ENCODE assay signal across 1 cellular context in the genomic region with DNA sequence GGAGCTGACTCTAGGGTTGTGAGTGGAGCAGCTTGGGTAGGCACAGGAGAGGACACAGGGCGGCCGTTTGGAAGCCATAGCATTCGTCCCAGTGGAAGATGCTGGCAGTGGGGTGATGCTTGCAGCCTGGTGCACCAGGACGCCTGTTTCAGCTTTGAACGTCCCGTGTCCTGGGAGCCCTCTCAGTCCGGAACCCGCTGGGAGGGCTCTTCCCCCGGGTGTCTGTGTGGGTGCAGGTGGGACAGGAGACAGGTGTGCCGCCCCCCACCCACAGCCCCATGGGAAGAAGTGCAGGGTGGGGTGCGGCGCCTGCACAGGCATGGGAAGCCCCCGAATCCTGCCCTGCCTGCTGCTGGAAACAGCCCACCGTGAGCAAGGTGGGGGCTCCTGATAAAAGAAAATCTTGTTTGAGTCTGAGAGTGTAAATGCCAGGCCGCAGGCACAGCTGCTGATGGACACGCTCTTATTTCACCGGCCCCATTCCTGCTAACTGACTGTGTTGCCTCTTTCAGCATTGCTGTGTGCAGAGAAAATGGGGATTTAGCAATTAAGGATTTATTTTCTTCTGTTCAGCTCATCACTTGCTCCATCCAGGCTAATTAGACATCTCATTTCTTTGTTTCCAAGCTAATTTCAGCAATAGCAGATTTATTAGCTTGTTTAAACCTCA.
TF ChIP-seq lines count a peak whose summit lies in the region.

No MANE protein-coding gene starts in this region.

TF ChIP-seq in HepG2, 621 proteins besides CTCF, POLR2A, EP300 and RAD21:
- TF ChIP-seq TBX3 (IDR thresholded peaks at IDR 0.05; ENCODE audit: borderline replicate concordance) (no peak), HNRNPUL1 (IDR thresholded peaks at IDR 0.05; ENCODE audit: low read depth, low read length) (no peak), EZH2 (conservative IDR thresholded peaks at IDR 0.05; ENCODE audit: low read depth, low read length) (0 out of 2 replicates have a peak, but pooled peaks have one; percentile 56)
- TF ChIP-seq, protein P1, sequence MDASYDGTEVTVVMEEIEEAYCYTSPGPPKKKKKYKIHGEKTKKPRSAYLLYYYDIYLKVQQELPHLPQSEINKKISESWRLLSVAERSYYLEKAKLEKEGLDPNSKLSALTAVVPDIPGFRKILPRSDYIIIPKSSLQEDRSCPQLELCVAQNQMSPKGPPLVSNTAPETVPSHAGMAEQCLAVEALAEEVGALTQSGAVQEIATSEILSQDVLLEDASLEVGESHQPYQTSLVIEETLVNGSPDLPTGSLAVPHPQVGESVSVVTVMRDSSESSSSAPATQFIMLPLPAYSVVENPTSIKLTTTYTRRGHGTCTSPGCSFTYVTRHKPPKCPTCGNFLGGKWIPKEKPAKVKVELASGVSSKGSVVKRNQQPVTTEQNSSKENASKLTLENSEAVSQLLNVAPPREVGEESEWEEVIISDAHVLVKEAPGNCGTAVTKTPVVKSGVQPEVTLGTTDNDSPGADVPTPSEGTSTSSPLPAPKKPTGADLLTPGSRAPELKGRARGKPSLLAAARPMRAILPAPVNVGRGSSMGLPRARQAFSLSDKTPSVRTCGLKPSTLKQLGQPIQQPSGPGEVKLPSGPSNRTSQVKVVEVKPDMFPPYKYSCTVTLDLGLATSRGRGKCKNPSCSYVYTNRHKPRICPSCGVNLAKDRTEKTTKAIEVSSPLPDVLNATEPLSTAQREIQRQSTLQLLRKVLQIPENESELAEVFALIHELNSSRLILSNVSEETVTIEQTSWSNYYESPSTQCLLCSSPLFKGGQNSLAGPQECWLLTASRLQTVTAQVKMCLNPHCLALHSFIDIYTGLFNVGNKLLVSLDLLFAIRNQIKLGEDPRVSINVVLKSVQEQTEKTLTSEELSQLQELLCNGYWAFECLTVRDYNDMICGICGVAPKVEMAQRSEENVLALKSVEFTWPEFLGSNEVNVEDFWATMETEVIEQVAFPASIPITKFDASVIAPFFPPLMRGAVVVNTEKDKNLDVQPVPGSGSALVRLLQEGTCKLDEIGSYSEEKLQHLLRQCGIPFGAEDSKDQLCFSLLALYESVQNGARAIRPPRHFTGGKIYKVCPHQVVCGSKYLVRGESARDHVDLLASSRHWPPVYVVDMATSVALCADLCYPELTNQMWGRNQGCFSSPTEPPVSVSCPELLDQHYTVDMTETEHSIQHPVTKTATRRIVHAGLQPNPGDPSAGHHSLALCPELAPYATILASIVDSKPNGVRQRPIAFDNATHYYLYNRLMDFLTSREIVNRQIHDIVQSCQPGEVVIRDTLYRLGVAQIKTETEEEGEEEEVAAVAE (CRISPR knock-in tag; IDR thresholded peaks at IDR 0.05; ENCODE audit: borderline replicate concordance) = no peak
- TF ChIP-seq, protein P2, sequence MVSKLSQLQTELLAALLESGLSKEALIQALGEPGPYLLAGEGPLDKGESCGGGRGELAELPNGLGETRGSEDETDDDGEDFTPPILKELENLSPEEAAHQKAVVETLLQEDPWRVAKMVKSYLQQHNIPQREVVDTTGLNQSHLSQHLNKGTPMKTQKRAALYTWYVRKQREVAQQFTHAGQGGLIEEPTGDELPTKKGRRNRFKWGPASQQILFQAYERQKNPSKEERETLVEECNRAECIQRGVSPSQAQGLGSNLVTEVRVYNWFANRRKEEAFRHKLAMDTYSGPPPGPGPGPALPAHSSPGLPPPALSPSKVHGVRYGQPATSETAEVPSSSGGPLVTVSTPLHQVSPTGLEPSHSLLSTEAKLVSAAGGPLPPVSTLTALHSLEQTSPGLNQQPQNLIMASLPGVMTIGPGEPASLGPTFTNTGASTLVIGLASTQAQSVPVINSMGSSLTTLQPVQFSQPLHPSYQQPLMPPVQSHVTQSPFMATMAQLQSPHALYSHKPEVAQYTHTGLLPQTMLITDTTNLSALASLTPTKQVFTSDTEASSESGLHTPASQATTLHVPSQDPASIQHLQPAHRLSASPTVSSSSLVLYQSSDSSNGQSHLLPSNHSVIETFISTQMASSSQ (IDR thresholded peaks at IDR 0.05; ENCODE audit: low read depth) = no peak
- TF ChIP-seq, protein P2 (CRISPR knock-in tag; IDR thresholded peaks at IDR 0.05; ENCODE audit: borderline replicate concordance) = no peak
